8 cellular contexts compared by ENCODE assay signal in the genomic region with DNA sequence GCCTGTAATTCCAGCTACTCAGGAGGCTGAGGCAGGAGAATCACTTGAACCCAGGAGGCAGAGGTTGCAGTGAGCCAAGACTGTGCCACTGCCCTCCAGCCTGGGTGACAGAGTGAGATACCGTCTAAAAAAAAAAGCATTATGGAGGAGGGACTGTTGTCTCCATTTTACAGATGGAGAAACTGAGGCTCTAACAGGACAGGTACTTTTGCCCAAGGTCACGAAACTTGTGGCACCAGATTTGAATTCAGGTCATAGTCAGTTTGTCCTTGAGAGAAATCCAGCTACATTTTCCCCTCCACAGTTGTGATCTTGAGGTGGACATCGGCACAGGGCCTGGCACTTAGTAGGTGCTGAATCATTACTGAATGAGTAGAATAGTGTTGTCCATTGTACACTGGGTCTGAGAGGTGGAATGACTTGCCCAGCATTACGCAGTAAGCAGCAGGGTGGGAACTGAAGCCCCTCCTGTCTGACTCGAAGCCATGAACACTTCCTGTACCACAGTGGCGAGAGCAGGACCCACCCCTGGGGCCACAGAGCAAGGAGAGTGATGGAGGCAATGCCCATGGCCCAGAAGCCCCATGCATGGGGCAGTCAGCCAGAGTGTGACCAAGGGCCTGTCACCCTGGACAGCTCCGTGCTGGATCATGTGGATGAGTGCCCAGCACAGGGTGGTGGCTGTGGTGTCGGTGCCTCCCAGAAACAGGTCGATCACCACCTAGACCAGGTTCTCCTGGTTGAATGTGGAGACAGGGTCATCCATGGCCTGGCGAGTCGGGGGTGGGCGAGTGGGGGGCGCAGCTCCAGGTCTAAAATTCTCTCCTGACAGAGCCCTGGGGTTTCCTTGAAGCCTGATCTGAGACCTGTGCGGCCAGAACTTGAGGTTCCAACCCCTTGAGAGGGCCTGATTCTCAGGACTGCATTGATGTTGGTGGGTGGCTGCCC. TPM values are rescaled to one million over a fixed set of nuclear protein-coding genes. Genes with fewer than 3 reads are reported as not detected.
DNase-seq lines count a peak whose midpoint lies in the region; ATAC-seq and TF ChIP-seq lines count a peak whose summit lies in the region.
"Had no signal": no experiment of that assay in that cellular context is flagged by ENCODE, and none has a peak within 500 bp of the region (broad histone marks: within the 10 kb centered on the region; RNA-seq: fewer than 3 reads in every experiment).

No MANE protein-coding gene starts in this region.

- no peak for ATAC-seq in GM23338
- ATAC-seq in PC-3 = peak; percentile 52

- H2AFZ ChIP-seq in GM23338 = no peak overlapping the region
- no peak overlapping the region for H2AFZ ChIP-seq in PC-3 (ENCODE audit: low read length)

- H3F3A ChIP-seq in GM23338 (replicated peaks; ENCODE audit: low read depth) = no peaks in the 10 kb centered on the region
- no peaks in the 10 kb centered on the region for H3F3A ChIP-seq in PC-3 (ENCODE audit: low read length, unreplicated experiment)

- peaks cover 8% of the 10 kb centered on the region for H3K9me3 Mint-ChIP-seq in GM23338

- H4K20me1 ChIP-seq in GM23338 (replicated peaks; ENCODE audit: insufficient read depth) = no peaks in the 10 kb centered on the region
- H4K20me1 ChIP-seq in PC-3 (ENCODE audit: low read length) = no peaks in the 10 kb centered on the region

- BruUV-seq in PC-3 (replicated peaks; lab: Mats Ljungman, UMichigan) = no TSS peak

- DNase-seq in GM23338 (ENCODE audit: low spot score) (no peak), PC-3 (no peak), islet precursor cell (peak; percentile 61), stomach (peak; percentile 45), GDM1 (lab: John Stamatoyannopoulos, UW) (no peak), brain microvascular endothelial cell (no peak), caudate nucleus (lab: John Stamatoyannopoulos, UW) (no peak)
- DNase-seq: CD8-positive, alpha-beta memory T cell had no signal

- H3K27me3 Mint-ChIP-seq in GM23338 (ENCODE audit: insufficient read depth, low read depth, poor library complexity) = peaks cover 5% of the 10 kb centered on the region

- H3K4me1 Mint-ChIP-seq in GM23338 = peaks cover 4% of the 10 kb centered on the region
- H3K4me1 Mint-ChIP-seq: CD8-positive, alpha-beta memory T cell had no signal

- CTCF ChIA-PET in PC-3 (lab: Charles Lee) = interaction anchor here (0.9 kb wide), 1 partner anchor 9 kb away, joined by 4 read pairs; no protein-coding TSS in a partner anchor

- H3K79me2 ChIP-seq in GM23338 (replicated peaks; ENCODE audit: insufficient read depth) (no peaks in the 10 kb centered on the region), PC-3 (ENCODE audit: low read length) (no peaks in the 10 kb centered on the region)

- H3K4me2 ChIP-seq in GM23338 (no peak overlapping the region), PC-3 (ENCODE audit: low read length) (no peak overlapping the region)

- POLR2A ChIA-PET in PC-3 (lab: Charles Lee; ENCODE audit: unreplicated experiment) = no interaction called here

- intact Hi-C loops in PC-3 (cut with micrococcal nuclease) (no loop called here), stomach (cut with DNase I; ENCODE audit: low total_unique reads) (loop anchor here (5.0 kb wide), 1 partner anchor 107 kb away; no protein-coding TSS in a partner anchor)

- no peaks in the 10 kb centered on the region for H3K9me2 ChIP-seq in GM23338 (ENCODE audit: insufficient read depth)
- no peaks in the 10 kb centered on the region for H3K9me2 ChIP-seq in PC-3 (replicated peaks; ENCODE audit: low read length)

- H3K36me3 ChIP-seq in GM23338 (ENCODE audit: insufficient read depth) (no peaks in the 10 kb centered on the region), PC-3 (ENCODE audit: low read depth, low read length) (no peaks in the 10 kb centered on the region), stomach (no peaks in the 10 kb centered on the region), brain microvascular endothelial cell (replicated peaks) (no peaks in the 10 kb centered on the region)

- no peak overlapping the region for H3K9ac ChIP-seq in PC-3 (ENCODE audit: low read length)

- in situ Hi-C loops in brain microvascular endothelial cell (cut with HindIII; ENCODE audit: low pct_ligation_motif_present, low sequenced_read_pairs) = no loop called here

- H3K27ac Mint-ChIP-seq in GM23338 = no peak overlapping the region
- H3K27ac Mint-ChIP-seq: CD8-positive, alpha-beta memory T cell had no signal

- no peak overlapping the region for H3K27ac ChIP-seq in GM23338 (ENCODE audit: low read depth)
- H3K27ac ChIP-seq in PC-3 (ENCODE audit: low read length) = no peak overlapping the region
- H3K27ac ChIP-seq in stomach = no peak overlapping the region
- H3K27ac ChIP-seq in brain microvascular endothelial cell = no peak overlapping the region
- H3K27ac ChIP-seq in caudate nucleus (ENCODE audit: low read depth, low read length) = no peak overlapping the region

- no peak for TF ChIP-seq EP300 in stomach (IDR thresholded peaks at IDR 0.05)

- 0 out of 3 replicates have a peak, but pooled peaks cover 3% of the 10 kb centered on the region for H3K36me3 Mint-ChIP-seq in GM23338 (ENCODE audit: low read depth)
- H3K36me3 Mint-ChIP-seq: CD8-positive, alpha-beta memory T cell had no signal

- no peak for TF ChIP-seq POLR2A in stomach (IDR thresholded peaks at IDR 0.05)

- no peak overlapping the region for H3K4me3 ChIP-seq in GM23338
- no peak overlapping the region for H3K4me3 ChIP-seq in PC-3 (ENCODE audit: low read length)
- H3K4me3 ChIP-seq in stomach = no peak overlapping the region
- no peak overlapping the region for H3K4me3 ChIP-seq in brain microvascular endothelial cell (ENCODE audit: low read depth, low read length)

- no peaks in the 10 kb centered on the region for H3K27me3 ChIP-seq in GM23338 (ENCODE audit: insufficient read depth)
- no peaks in the 10 kb centered on the region for H3K27me3 ChIP-seq in PC-3 (ENCODE audit: low read length)
- peaks cover 0 to 12% (median 0%) of the 10 kb centered on the region in 3 donors for H3K27me3 ChIP-seq in stomach
- H3K27me3 ChIP-seq in brain microvascular endothelial cell (replicated peaks) = no peaks in the 10 kb centered on the region

- 60 to 79% (median 74%) methylated on average over 9 to 14 of the region's 14 CpGs for WGBS in stomach, 5 donors

- H3K9me3 ChIP-seq in PC-3 (ENCODE audit: low read length) (no peaks in the 10 kb centered on the region), stomach (no peaks in the 10 kb centered on the region)

- H3K4me3 Mint-ChIP-seq in GM23338 = no peak overlapping the region
- H3K4me3 Mint-ChIP-seq: CD8-positive, alpha-beta memory T cell had no signal

- TF ChIP-seq CTCF in GM23338 (conservative IDR thresholded peaks at IDR 0.05; ENCODE audit: low read depth in 2 of 2) (no peak), PC-3 (conservative IDR thresholded peaks at IDR 0.05; ENCODE audit: low read depth, low read length) (no peak), stomach (IDR thresholded peaks at IDR 0.05) (no peak), brain microvascular endothelial cell (IDR thresholded peaks at IDR 0.05; ENCODE audit: low read depth, low read length, missing control alignments) (no peak)

- H3K4me1 ChIP-seq in GM23338 (ENCODE audit: insufficient read depth) (no peaks in the 10 kb centered on the region), PC-3 (ENCODE audit: insufficient read depth, low read length) (no peaks in the 10 kb centered on the region), stomach (no peaks in the 10 kb centered on the region)

TF ChIP-seq in GM23338, 12 proteins besides CTCF, POLR2A, EP300 and RAD21:
- TF ChIP-seq JUNB (IDR thresholded peaks at IDR 0.05; ENCODE audit: unreplicated experiment) = no peak
- TF ChIP-seq, protein P1, sequence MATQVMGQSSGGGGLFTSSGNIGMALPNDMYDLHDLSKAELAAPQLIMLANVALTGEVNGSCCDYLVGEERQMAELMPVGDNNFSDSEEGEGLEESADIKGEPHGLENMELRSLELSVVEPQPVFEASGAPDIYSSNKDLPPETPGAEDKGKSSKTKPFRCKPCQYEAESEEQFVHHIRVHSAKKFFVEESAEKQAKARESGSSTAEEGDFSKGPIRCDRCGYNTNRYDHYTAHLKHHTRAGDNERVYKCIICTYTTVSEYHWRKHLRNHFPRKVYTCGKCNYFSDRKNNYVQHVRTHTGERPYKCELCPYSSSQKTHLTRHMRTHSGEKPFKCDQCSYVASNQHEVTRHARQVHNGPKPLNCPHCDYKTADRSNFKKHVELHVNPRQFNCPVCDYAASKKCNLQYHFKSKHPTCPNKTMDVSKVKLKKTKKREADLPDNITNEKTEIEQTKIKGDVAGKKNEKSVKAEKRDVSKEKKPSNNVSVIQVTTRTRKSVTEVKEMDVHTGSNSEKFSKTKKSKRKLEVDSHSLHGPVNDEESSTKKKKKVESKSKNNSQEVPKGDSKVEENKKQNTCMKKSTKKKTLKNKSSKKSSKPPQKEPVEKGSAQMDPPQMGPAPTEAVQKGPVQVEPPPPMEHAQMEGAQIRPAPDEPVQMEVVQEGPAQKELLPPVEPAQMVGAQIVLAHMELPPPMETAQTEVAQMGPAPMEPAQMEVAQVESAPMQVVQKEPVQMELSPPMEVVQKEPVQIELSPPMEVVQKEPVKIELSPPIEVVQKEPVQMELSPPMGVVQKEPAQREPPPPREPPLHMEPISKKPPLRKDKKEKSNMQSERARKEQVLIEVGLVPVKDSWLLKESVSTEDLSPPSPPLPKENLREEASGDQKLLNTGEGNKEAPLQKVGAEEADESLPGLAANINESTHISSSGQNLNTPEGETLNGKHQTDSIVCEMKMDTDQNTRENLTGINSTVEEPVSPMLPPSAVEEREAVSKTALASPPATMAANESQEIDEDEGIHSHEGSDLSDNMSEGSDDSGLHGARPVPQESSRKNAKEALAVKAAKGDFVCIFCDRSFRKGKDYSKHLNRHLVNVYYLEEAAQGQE (IDR thresholded peaks at IDR 0.05; ENCODE audit: unreplicated experiment) = peak; percentile 61

RNA-seq across cellular contexts. Expression of a gene that starts 20.4 kb away (rescaled TPM):
- total RNA-seq in GM23338 (2014; rRNA removed; shearing (Covaris generic)) = 65.7 and 67.5 TPM in 2 replicates
- polyA plus RNA-seq in GM23338 (2016; fragmentation: Nextera tagmentation; extraction: Ambion mirVana) = 78.7 and 82.7 TPM in 2 replicates
- total RNA-seq in PC-3 (2014; rRNA removed) = 66.3 and 69.2 TPM in 2 replicates
- 100 to 1,000 TPM in 1 of 5 donors, 10 to 100 TPM in 4; 54.3 to 116 (median 68.8) TPM for total RNA-seq in stomach
- 100 to 1,000 TPM in 1 of 3 donors, 10 to 100 TPM in 2; 79.7 to 101 (median 90.3) TPM for polyA plus RNA-seq in stomach

Comparison
In these comparisons a context has a peak if more than half of its experiments do, and no peak if none do; other contexts are left out.
1. DNase-seq: peak in islet precursor cell (single experiment) and stomach (single experiment); none in GM23338 (single experiment), PC-3 (single experiment), GDM1 (single experiment), brain microvascular endothelial cell (single experiment) and caudate nucleus (0 of 61).